26 cellular contexts compared by ENCODE assay signal in genomic region chr15:83815506-83815905, GRCh38.
A peak's percentile ranks its signal among the peaks of the same experiment; 100 is the strongest.
DNase-seq lines count a peak whose midpoint lies in the region; ATAC-seq and TF ChIP-seq lines count a peak whose summit lies in the region.
"Had no signal": no experiment of that assay in that cellular context is flagged by ENCODE, and none has a peak within 500 bp of the region (broad histone marks: within the 10 kb centered on the region; RNA-seq: fewer than 3 reads in every experiment).

No MANE protein-coding gene starts in this region.

- H3K4me1 ChIP-seq in right cardiac atrium (ENCODE audit: control insufficient read depth, insufficient read depth, low read length): no peaks in the 10 kb centered on the region
- H3K4me1 ChIP-seq: SJCRH30 had no signal

- intact Hi-C loops in Right ventricle myocardium superior (cut with DNase I) (no loop called here), cardiac septum (cut with DNase I) (no loop called here), right cardiac atrium (cut with DNase I) (no loop called here)

- no peak for TF ChIP-seq CTCF in retinal pigment epithelial cell (conservative IDR thresholded peaks at IDR 0.05; ENCODE audit: low read depth, low read length)

- DNase-seq in Right ventricle myocardium superior (no peak), cardiac septum (ENCODE audit: low spot score) (no peak), right cardiac atrium (peak in 1 of 3 donors; percentile 15), retinal pigment epithelial cell (ENCODE audit: low read depth) (peak; percentile 74), DMS 273 treated with DMSO at 0.1 percent for 48 hours (lab: John Stamatoyannopoulos, UW) (no peak)
- DNase-seq in stimulated activated CD4-positive, alpha-beta T cell treated with anti-CD3 and anti-CD28 coated beads, Interleukin-15, amount 100 ng/mL, for 24 hours: no peak
- DNase-seq: 8988T; C1 segment of cervical spinal cord; Calu3; CD8-positive, alpha-beta T cell; EL; GF-D8; H7; HFFc6; Karpas-422; MV-4-11; NCI-H1105 treated with DMSO at 0.1 percent for 48 hours; NCI-H1694; NCI-H2081; NCI-H2171; NCI-H345; NCI-H524; NCI-H774; NK-92 treated with Interleukin-12 subunit alpha and Interleukin-12 subunit beta, amount 100 ng/mL, for 24 hours; SJCRH30 had no signal

- H3K4me3 ChIP-seq in right cardiac atrium (ENCODE audit: low read length): no peak overlapping the region
- no peak overlapping the region for H3K4me3 ChIP-seq in retinal pigment epithelial cell (ENCODE audit: low read length)
- H3K4me3 ChIP-seq: SJCRH30 had no signal

- no peak overlapping the region for H3K27ac ChIP-seq in right cardiac atrium (ENCODE audit: low read length)
- H3K27ac ChIP-seq: SJCRH30 had no signal

- no peaks in the 10 kb centered on the region for H3K9me3 ChIP-seq in right cardiac atrium (ENCODE audit: control insufficient read depth, low read length)
- H3K9me3 ChIP-seq: SJCRH30 had no signal

- 61% methylated on average over 2 of the region's 2 CpGs for WGBS in right cardiac atrium

- no peaks in the 10 kb centered on the region for H3K27me3 ChIP-seq in right cardiac atrium (ENCODE audit: control insufficient read depth, insufficient read depth)
- H3K27me3 ChIP-seq: SJCRH30 had no signal

- ATAC-seq in Right ventricle myocardium superior (ENCODE audit: poor library complexity) (peak; percentile 42), right cardiac atrium (peak; percentile 55 to 80), GM18520 (IDR thresholded peaks at IDR 0.05; ENCODE audit: unreplicated experiment) (no peak)
- ATAC-seq: CD8-positive, alpha-beta T cell had no signal
